ENCODE assay signal across 9 cellular contexts in genomic region chr12:2613674-2614073, GRCh38.
DNase-seq lines count a peak whose midpoint lies in the region; ATAC-seq, FAIRE-seq and TF ChIP-seq lines count a peak whose summit lies in the region.
"Had no signal": no experiment of that assay in that cellular context is flagged by ENCODE, and none has a peak within 500 bp of the region (broad histone marks: within the 10 kb centered on the region; RNA-seq: fewer than 3 reads in every experiment).

No MANE protein-coding gene starts in this region.

- H3K4me1 ChIP-seq in heart right ventricle (peaks cover 0 to 31% (median 0%) of the 10 kb centered on the region in 9 donors), uterus (no peaks in the 10 kb centered on the region), neural progenitor cell (no peaks in the 10 kb centered on the region)

- no peak overlapping the region for H3K4me3 Mint-ChIP-seq in neural progenitor cell
- H3K4me3 Mint-ChIP-seq: nephron had no signal

- peaks cover 4% of the 10 kb centered on the region for H3K4me1 Mint-ChIP-seq in neural progenitor cell

- DNase-seq in heart right ventricle: no peak
- DNase-seq in Right ventricle myocardium inferior (ENCODE audit: missing footprints): no peak
- DNase-seq in UCSD-AML1 (lab: John Stamatoyannopoulos, UW; ENCODE audit: unreplicated experiment): peak; percentile 61
- DNase-seq in iris pigment epithelial cell (ENCODE audit: low read depth): peak; percentile 98
- peak; percentile 35 to 64 for DNase-seq in uterus
- no peak for DNase-seq in COR-L47 (lab: John Stamatoyannopoulos, UW)
- no peak for DNase-seq in GM12892 (ENCODE audit: insufficient read length)
- DNase-seq in neural progenitor cell (ENCODE audit: low spot score): no peak

- no peak overlapping the region for H2AFZ ChIP-seq in neural progenitor cell (replicated peaks)

- no peak for FAIRE-seq in GM12892 (lab: Jason Lieb, UNC)

- TF ChIP-seq CTCF in heart right ventricle (IDR thresholded peaks at IDR 0.05) (no peak), uterus (IDR thresholded peaks at IDR 0.05) (no peak), neural progenitor cell (IDR thresholded peaks at IDR 0.05) (no peak)

- no peak overlapping the region for H3K27ac Mint-ChIP-seq in neural progenitor cell
- H3K27ac Mint-ChIP-seq: nephron had no signal

- peaks cover 0 to 87% (median 21%) of the 10 kb centered on the region in 9 donors for H3K36me3 ChIP-seq in heart right ventricle
- no peaks in the 10 kb centered on the region for H3K36me3 ChIP-seq in uterus
- no peaks in the 10 kb centered on the region for H3K36me3 ChIP-seq in neural progenitor cell

- no peak overlapping the region for H3K9ac ChIP-seq in neural progenitor cell

- peak in 5 of 8 donors; percentile 23 to 78 (median 29) for ATAC-seq in heart right ventricle
- ATAC-seq in Right ventricle myocardium inferior: no peak

- H3K36me3 Mint-ChIP-seq in neural progenitor cell: no peaks in the 10 kb centered on the region

- peak overlapping the region in 3 of 10 donors; percentile 8 to 22 (median 15) for H3K27ac ChIP-seq in heart right ventricle
- peak overlapping the region; percentile 70 to 72 for H3K27ac ChIP-seq in uterus
- H3K27ac ChIP-seq in neural progenitor cell: no peak overlapping the region

- no peak for TF ChIP-seq POLR2A in uterus (IDR thresholded peaks at IDR 0.05)
- TF ChIP-seq POLR2A in GM12892 (IDR thresholded peaks at IDR 0.05; ENCODE audit: low read depth, low read length): no peak

- no peaks in the 10 kb centered on the region for H4K20me1 ChIP-seq in neural progenitor cell (ENCODE audit: low read depth)

- no peaks in the 10 kb centered on the region for H3K27me3 ChIP-seq in heart right ventricle
- H3K27me3 ChIP-seq in uterus: no peaks in the 10 kb centered on the region
- H3K27me3 ChIP-seq in neural progenitor cell: no peaks in the 10 kb centered on the region

- no peaks in the 10 kb centered on the region for H3F3A ChIP-seq in neural progenitor cell (ENCODE audit: low read depth)

- H3K9me3 Mint-ChIP-seq in neural progenitor cell: peaks cover 5% of the 10 kb centered on the region
- H3K9me3 Mint-ChIP-seq: nephron had no signal

- peaks cover 2% of the 10 kb centered on the region for H3K27me3 Mint-ChIP-seq in neural progenitor cell (ENCODE audit: insufficient read depth, low read depth)

- H3K9me3 ChIP-seq in heart right ventricle (no peaks in the 10 kb centered on the region), uterus (no peaks in the 10 kb centered on the region), neural progenitor cell (ENCODE audit: low read depth) (no peaks in the 10 kb centered on the region)

- H3K4me2 ChIP-seq in neural progenitor cell: no peak overlapping the region

- WGBS in heart right ventricle, 2 donors: 51 to 52% methylated on average over 8 of the region's 8 CpGs

- H3K4me3 ChIP-seq in heart right ventricle (no peak overlapping the region), uterus (no peak overlapping the region), neural progenitor cell (no peak overlapping the region)

- intact Hi-C loops in heart right ventricle (cut with DNase I): no loop called here
- intact Hi-C loops in Right ventricle myocardium inferior (cut with DNase I): no loop called here
- intact Hi-C loops in uterus (cut with DNase I; ENCODE audit: low total_unique reads): no loop called here

- H3K79me2 ChIP-seq in neural progenitor cell (ENCODE audit: low read depth): no peaks in the 10 kb centered on the region

Comparison
In these comparisons a context has a peak if more than half of its experiments do, and no peak if none do; other contexts are left out.
1. DNase-seq: peak in UCSD-AML1 (single experiment), iris pigment epithelial cell (single experiment) and uterus (2 of 2); none in heart right ventricle (0 of 2), Right ventricle myocardium inferior (single experiment), COR-L47 (single experiment), GM12892 (single experiment) and neural progenitor cell (single experiment).